9 cellular contexts compared by ENCODE assay signal in genomic region chr4:7905461-7905915, GRCh38. TPM values are rescaled to one million over a fixed set of nuclear protein-coding genes. Genes with fewer than 3 reads are reported as not detected.
DNase-seq lines count a peak whose midpoint lies in the region; ATAC-seq and TF ChIP-seq lines count a peak whose summit lies in the region.
"Had no signal": no experiment of that assay in that cellular context is flagged by ENCODE, and none has a peak within 500 bp of the region (broad histone marks: within the 10 kb centered on the region; RNA-seq: fewer than 3 reads in every experiment).

No MANE protein-coding gene starts in this region.

- H3K27ac ChIP-seq in angular gyrus (ENCODE audit: low read depth, low read length): peak overlapping the region; percentile 87

- peak; percentile 59 for DNase-seq in AG20443 (ENCODE audit: low spot score)
- DNase-seq in foreskin fibroblast: peak in 1 of 2 donors; percentile 63
- DNase-seq in posterior vena cava (ENCODE audit: low spot score): peak; percentile 89
- no peak for DNase-seq in superior temporal gyrus (ENCODE audit: extremely low spot score)
- DNase-seq: NCI-H1092 treated with DMSO at 0.1 percent for 48 hours had no signal

- ATAC-seq in GM21423 (IDR thresholded peaks at IDR 0.05; ENCODE audit: unreplicated experiment) (no peak), HG03280 (IDR thresholded peaks at IDR 0.05; ENCODE audit: unreplicated experiment) (no peak), GM18867 (IDR thresholded peaks at IDR 0.05; ENCODE audit: unreplicated experiment) (no peak)

- H3K4me3 ChIP-seq in foreskin fibroblast (ENCODE audit: low read depth in 1 of 2, low read length in 2 of 2): peak overlapping the region; percentile 16 to 25

- no peak for TF ChIP-seq CTCF in foreskin fibroblast (IDR thresholded peaks at IDR 0.05; ENCODE audit: low read depth, low read length)

- intact Hi-C loops in posterior vena cava (cut with DNase I): loop anchor here in 1 of 2 donors (10.0 kb wide), 1 partner anchor 61 kb away; no protein-coding TSS in a partner anchor

RNA-seq across cellular contexts. Expression of gene AFAP1, which starts 34.2 kb away (rescaled TPM):
- total RNA-seq in posterior vena cava: 10 to 100 TPM; 45.3 TPM
